ENCODE assay signal across 1 cellular context in the genomic region with DNA sequence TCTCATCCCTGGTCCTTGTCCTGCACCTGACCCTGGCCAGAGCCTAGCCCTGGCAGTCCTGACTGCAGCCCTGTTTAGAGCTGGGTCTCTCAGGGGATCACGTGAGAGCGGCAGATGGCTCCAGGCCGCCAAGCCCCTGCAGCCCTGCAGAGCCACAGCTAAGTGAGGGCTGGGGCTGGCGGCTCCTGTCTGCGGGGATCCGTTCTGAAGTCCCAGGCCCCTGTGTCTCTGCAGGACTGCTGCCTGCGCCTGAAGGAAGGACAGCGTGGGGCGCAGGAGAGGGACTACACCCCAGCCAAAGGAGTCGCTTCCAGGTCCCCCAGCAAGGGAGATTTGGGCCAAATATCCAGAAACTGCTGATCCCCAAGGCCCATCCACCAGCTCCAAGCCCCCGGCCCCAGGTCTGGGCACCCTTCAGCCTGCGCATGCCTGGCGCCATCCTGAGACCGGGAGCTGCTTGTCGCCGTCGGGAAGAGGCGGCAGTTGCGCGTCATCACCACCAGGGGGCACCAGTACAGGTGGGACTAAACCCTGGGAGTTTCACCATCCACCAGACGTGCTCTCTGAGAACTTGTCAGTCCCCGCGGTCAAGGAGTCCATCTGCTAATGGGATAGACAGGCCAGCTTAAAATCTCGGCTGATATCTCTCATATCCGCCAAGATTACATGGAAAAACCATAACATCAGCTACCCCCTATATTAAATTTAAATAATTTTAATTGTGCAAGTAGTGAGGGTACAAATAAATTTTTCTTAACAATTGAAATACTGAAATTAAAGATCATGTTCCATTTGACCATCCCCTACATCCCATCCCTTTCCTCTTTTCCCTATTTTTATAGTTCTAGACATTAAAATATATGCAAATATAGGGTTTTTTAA.
TF ChIP-seq lines count a peak whose summit lies in the region.

No MANE protein-coding gene starts in this region.

TF ChIP-seq in K562, 482 proteins besides CTCF, POLR2A, EP300 and RAD21 (continued from another document):
- TF ChIP-seq, protein P1, sequence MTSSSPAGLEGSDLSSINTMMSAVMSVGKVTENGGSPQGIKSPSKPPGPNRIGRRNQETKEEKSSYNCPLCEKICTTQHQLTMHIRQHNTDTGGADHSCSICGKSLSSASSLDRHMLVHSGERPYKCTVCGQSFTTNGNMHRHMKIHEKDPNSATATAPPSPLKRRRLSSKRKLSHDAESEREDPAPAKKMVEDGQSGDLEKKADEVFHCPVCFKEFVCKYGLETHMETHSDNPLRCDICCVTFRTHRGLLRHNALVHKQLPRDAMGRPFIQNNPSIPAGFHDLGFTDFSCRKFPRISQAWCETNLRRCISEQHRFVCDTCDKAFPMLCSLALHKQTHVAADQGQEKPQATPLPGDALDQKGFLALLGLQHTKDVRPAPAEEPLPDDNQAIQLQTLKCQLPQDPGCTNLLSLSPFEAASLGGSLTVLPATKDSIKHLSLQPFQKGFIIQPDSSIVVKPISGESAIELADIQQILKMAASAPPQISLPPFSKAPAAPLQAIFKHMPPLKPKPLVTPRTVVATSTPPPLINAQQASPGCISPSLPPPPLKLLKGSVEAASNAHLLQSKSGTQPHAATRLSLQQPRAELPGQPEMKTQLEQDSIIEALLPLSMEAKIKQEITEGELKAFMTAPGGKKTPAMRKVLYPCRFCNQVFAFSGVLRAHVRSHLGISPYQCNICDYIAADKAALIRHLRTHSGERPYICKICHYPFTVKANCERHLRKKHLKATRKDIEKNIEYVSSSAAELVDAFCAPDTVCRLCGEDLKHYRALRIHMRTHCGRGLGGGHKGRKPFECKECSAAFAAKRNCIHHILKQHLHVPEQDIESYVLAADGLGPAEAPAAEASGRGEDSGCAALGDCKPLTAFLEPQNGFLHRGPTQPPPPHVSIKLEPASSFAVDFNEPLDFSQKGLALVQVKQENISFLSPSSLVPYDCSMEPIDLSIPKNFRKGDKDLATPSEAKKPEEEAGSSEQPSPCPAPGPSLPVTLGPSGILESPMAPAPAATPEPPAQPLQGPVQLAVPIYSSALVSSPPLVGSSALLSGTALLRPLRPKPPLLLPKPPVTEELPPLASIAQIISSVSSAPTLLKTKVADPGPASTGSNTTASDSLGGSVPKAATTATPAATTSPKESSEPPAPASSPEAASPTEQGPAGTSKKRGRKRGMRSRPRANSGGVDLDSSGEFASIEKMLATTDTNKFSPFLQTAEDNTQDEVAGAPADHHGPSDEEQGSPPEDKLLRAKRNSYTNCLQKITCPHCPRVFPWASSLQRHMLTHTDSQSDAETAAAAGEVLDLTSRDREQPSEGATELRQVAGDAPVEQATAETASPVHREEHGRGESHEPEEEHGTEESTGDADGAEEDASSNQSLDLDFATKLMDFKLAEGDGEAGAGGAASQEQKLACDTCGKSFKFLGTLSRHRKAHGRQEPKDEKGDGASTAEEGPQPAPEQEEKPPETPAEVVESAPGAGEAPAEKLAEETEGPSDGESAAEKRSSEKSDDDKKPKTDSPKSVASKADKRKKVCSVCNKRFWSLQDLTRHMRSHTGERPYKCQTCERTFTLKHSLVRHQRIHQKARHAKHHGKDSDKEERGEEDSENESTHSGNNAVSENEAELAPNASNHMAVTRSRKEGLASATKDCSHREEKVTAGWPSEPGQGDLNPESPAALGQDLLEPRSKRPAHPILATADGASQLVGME (CRISPR knock-in tag; IDR thresholded peaks at IDR 0.05), result 0 out of 2 replicates have a peak, but pooled peaks have one; percentile 44
- TF ChIP-seq ZNF133 (CRISPR knock-in tag; IDR thresholded peaks at IDR 0.05), result no peak
- peak; percentile 71; the same call in 1 of the 2 replicates for TF ChIP-seq RB1 (IDR thresholded peaks at IDR 0.05; ENCODE audit: low read depth)
- peak in 2 of 3 experiments; percentile 34 to 35 for TF ChIP-seq YY1 (IDR thresholded peaks at IDR 0.05; ENCODE audit: borderline replicate concordance in 1 of 3, control insufficient read depth in 1 of 3, extremely low read depth in 1 of 3, insufficient read depth in 3 of 3, insufficient read length in 1 of 3, insufficient replicate concordance in 2 of 3, low read depth in 1 of 3, low read length in 2 of 3)
- no peak for TF ChIP-seq KAT7 (CRISPR knock-in tag; IDR thresholded peaks at IDR 0.05; ENCODE audit: borderline replicate concordance)
- TF ChIP-seq, protein P2, sequence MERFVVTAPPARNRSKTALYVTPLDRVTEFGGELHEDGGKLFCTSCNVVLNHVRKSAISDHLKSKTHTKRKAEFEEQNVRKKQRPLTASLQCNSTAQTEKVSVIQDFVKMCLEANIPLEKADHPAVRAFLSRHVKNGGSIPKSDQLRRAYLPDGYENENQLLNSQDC (CRISPR knock-in tag; IDR thresholded peaks at IDR 0.05), result no peak
- TF ChIP-seq KLF16 (IDR thresholded peaks at IDR 0.05), result peak; percentile 55; the same call in 1 of the 2 replicates
